15 cellular contexts compared by ENCODE assay signal in genomic region chr2:176098366-176099158, GRCh38. TPM values are rescaled to one million over a fixed set of nuclear protein-coding genes. Genes with fewer than 3 reads are reported as not detected.
DNase-seq lines count a peak whose midpoint lies in the region; ATAC-seq, FAIRE-seq and TF ChIP-seq lines count a peak whose summit lies in the region.
"Had no signal": no experiment of that assay in that cellular context is flagged by ENCODE, and none has a peak within 500 bp of the region (broad histone marks: within the 10 kb centered on the region; RNA-seq: fewer than 3 reads in every experiment).

No MANE protein-coding gene starts in this region.

- peak overlapping the region; percentile 88; the same call in 1 of the 2 replicates for H2AK5ac ChIP-seq in H1 (ENCODE audit: low read depth, low read length)

- H2BK12ac ChIP-seq in H1 (ENCODE audit: low read depth, low read length), result 0 out of 2 replicates have a peak overlapping the region, but pooled peaks have one; percentile 60

- H3K4ac ChIP-seq in H1 (replicated peaks; ENCODE audit: insufficient read length, low read depth, low read length), result no peak overlapping the region

- TF ChIP-seq CTCF in H1 (IDR thresholded peaks at IDR 0.05; ENCODE audit: control extremely low read depth in 1 of 3, insufficient read depth in 1 of 3, low read depth in 1 of 3, low read length in 3 of 3), result no peak
- TF ChIP-seq CTCF in sigmoid colon (IDR thresholded peaks at IDR 0.05), result no peak
- TF ChIP-seq CTCF in gastrocnemius medialis (IDR thresholded peaks at IDR 0.05 in 4 of 5, conservative IDR thresholded peaks at IDR 0.05 in 1 of 5), result no peak

- H3K4me2 ChIP-seq in H1 (ENCODE audit: insufficient read depth in 1 of 2, low read depth in 2 of 2, low read length in 2 of 2), result peak overlapping the region; percentile 14 to 77

- H3K23ac ChIP-seq in H1 (ENCODE audit: insufficient read length), result no peak overlapping the region

- peaks cover 12 to 39% of the 10 kb centered on the region in 2 experiments for H4K20me1 ChIP-seq in H1 (replicated peaks in 1 of 2; ENCODE audit: control insufficient read depth in 1 of 2, insufficient read depth in 2 of 2, low read length in 2 of 2)

- H3K23me2 ChIP-seq in H1 (ENCODE audit: low read depth, low read length), result peaks cover 6% of the 10 kb centered on the region

- peak overlapping the region; percentile 81; the same call in 1 of the 2 replicates for H2BK15ac ChIP-seq in H1 (ENCODE audit: low read length)

- no peaks in the 10 kb centered on the region for H3K9me3 ChIP-seq in H1 (ENCODE audit: insufficient read depth in 2 of 2, low read depth in 1 of 2, low read length in 1 of 2)
- no peaks in the 10 kb centered on the region for H3K9me3 ChIP-seq in sigmoid colon
- H3K9me3 ChIP-seq in gastrocnemius medialis, result no peaks in the 10 kb centered on the region
- H3K9me3 ChIP-seq: thyroid gland had no signal

- H3K27ac ChIP-seq in H1 (ENCODE audit: low read depth, low read length), result no peak overlapping the region
- peak overlapping the region in 3 of 4 donors; percentile 92 to 96 (median 94) for H3K27ac ChIP-seq in sigmoid colon
- H3K27ac ChIP-seq in gastrocnemius medialis, result no peak overlapping the region
- H3K27ac ChIP-seq: cardiac muscle cell, thyroid gland had no signal

- peaks cover 4% of the 10 kb centered on the region for H3K9me3 Mint-ChIP-seq in activated T-helper 17 cell treated with anti-CD3 and anti-CD28 coated beads, Interleukin-2, amount 50 U/mL, for 72 hours

- no peak for ATAC-seq in activated T-helper 17 cell treated with anti-CD3 and anti-CD28 coated beads, Interleukin-2, amount 50 U/mL, for 72 hours (replicated peaks)
- ATAC-seq in gastrocnemius medialis (no peak), GM18907 (IDR thresholded peaks at IDR 0.05; ENCODE audit: unreplicated experiment) (no peak)

- intact Hi-C loops in sigmoid colon (cut with DNase I) (loop anchor here (5.0 kb wide), 2 partner anchors 846 to 931 kb away; partner anchors contain the start of gene ATF2), gastrocnemius medialis (cut with DNase I; ENCODE audit: low total_unique reads) (loop anchor here (5.0 kb wide), 2 partner anchors 731 to 846 kb away; no protein-coding TSS in a partner anchor)

- FAIRE-seq in H1 (lab: Jason Lieb, UNC), result no peak

- H3K36me3 ChIP-seq in H1 (ENCODE audit: control insufficient read depth in 2 of 4, insufficient read depth in 4 of 4, low read length in 3 of 4) (no peaks in the 10 kb centered on the region; a peak in 1 of 8 replicates), sigmoid colon (no peaks in the 10 kb centered on the region), gastrocnemius medialis (no peaks in the 10 kb centered on the region)
- H3K36me3 ChIP-seq: cardiac muscle cell, thyroid gland had no signal

- H2AFZ ChIP-seq in H1 (ENCODE audit: low read length), result no peak overlapping the region

- no peak for TF ChIP-seq RAD21 in H1 (IDR thresholded peaks at IDR 0.05 in 1 of 2, conservative IDR thresholded peaks at IDR 0.05 in 1 of 2; ENCODE audit: low read depth in 2 of 2, low read length in 2 of 2)

- H3K27ac Mint-ChIP-seq in activated T-helper 17 cell treated with anti-CD3 and anti-CD28 coated beads, Interleukin-2, amount 50 U/mL, for 72 hours, result no peak overlapping the region

- no peak overlapping the region for H3K14ac ChIP-seq in H1 (ENCODE audit: insufficient read length)

- peaks cover 8% of the 10 kb centered on the region for H3K36me3 Mint-ChIP-seq in activated T-helper 17 cell treated with anti-CD3 and anti-CD28 coated beads, Interleukin-2, amount 50 U/mL, for 72 hours (ENCODE audit: low read depth)

- H3K4me3 ChIP-seq in H1 (ENCODE audit: extremely low read depth in 1 of 4, insufficient read depth in 2 of 4, low read depth in 3 of 4, low read length in 4 of 4) (peak overlapping the region; percentile 14 to 54 (median 24); a peak in 5 of 8 replicates), sigmoid colon (peak overlapping the region; percentile 45 to 70 (median 68)), gastrocnemius medialis (no peak overlapping the region)
- H3K4me3 ChIP-seq: cardiac muscle cell, thyroid gland had no signal

- peaks cover 75% of the 10 kb centered on the region for H3K27me3 Mint-ChIP-seq in activated T-helper 17 cell treated with anti-CD3 and anti-CD28 coated beads, Interleukin-2, amount 50 U/mL, for 72 hours

- no peak overlapping the region for H3K9ac ChIP-seq in H1 (replicated peaks in 1 of 4; ENCODE audit: extremely low read depth in 1 of 4, low read depth in 3 of 4, low read length in 3 of 4)

- H4K8ac ChIP-seq in H1 (ENCODE audit: extremely low read depth, insufficient read depth, low read length), result no peak overlapping the region

- H3K18ac ChIP-seq in H1 (ENCODE audit: extremely low read depth, low read length), result peak overlapping the region; percentile 73

- peaks cover 79 to 99% (median 94%) of the 10 kb centered on the region in 4 experiments for H3K27me3 ChIP-seq in H1 (replicated peaks in 1 of 4; ENCODE audit: control insufficient read depth in 3 of 4, extremely low read depth in 1 of 4, insufficient read depth in 3 of 4, low read length in 3 of 4)
- peaks cover 0 to 95% (median 27%) of the 10 kb centered on the region in 3 donors for H3K27me3 ChIP-seq in sigmoid colon
- peaks cover 99 to 100% (median 100%) of the 10 kb centered on the region in 3 donors for H3K27me3 ChIP-seq in gastrocnemius medialis

- CTCF ChIA-PET in H1 (lab: Charles Lee; ENCODE audit: partially characterized antibody), result interaction anchor here (0.6 to 6.5 kb wide), 30 partner anchors 7 to 1543 kb away, joined by 3 to 130 read pairs (median 4); partner anchors contain the start of genes EVX2 and HOXD4

- no peak overlapping the region for H2BK5ac ChIP-seq in H1 (ENCODE audit: low read depth, low read length)

- H3K4me3 Mint-ChIP-seq in activated T-helper 17 cell treated with anti-CD3 and anti-CD28 coated beads, Interleukin-2, amount 50 U/mL, for 72 hours, result no peak overlapping the region

- H3K79me2 ChIP-seq in H1 (ENCODE audit: control insufficient read depth in 1 of 2, insufficient read depth in 2 of 2, low read length in 2 of 2), result no peaks in the 10 kb centered on the region

- H3K56ac ChIP-seq in H1 (replicated peaks; ENCODE audit: insufficient read length, low read depth, low read length), result no peak overlapping the region

- H2BK20ac ChIP-seq in H1 (ENCODE audit: low read length), result no peak overlapping the region

- H4K5ac ChIP-seq in H1 (ENCODE audit: insufficient read length, low read depth, low read length), result no peak overlapping the region

- TF ChIP-seq EP300 in H1 (IDR thresholded peaks at IDR 0.05; ENCODE audit: borderline replicate concordance in 1 of 2, low read depth in 2 of 2, low read length in 2 of 2) (no peak), sigmoid colon (IDR thresholded peaks at IDR 0.05) (no peak)

- DNase-seq in activated CD8-positive, alpha-beta memory T cell treated with anti-CD3 and anti-CD28 coated beads, Interleukin-2, amount 50 U/mL, for 48 hours, result peak; percentile 53
- no peak for DNase-seq in activated CD8-positive, alpha-beta memory T cell treated with anti-CD3 and anti-CD28 coated beads for 24 hours
- DNase-seq in NCI-H526 (lab: John Stamatoyannopoulos, UW) (peak; percentile 24 to 67), H1 (ENCODE audit: low read depth in 1 of 2, low spot score in 2 of 2) (peak in 1 of 2 experiments; percentile 73), sigmoid colon (no peak), gastrocnemius medialis (no peak)
- DNase-seq: activated gamma-delta T cell, erythroblast, NCI-H226, right cardiac atrium, SIG-M5, thyroid gland had no signal

- H3K4me1 Mint-ChIP-seq in activated T-helper 17 cell treated with anti-CD3 and anti-CD28 coated beads, Interleukin-2, amount 50 U/mL, for 72 hours, result peaks cover 8% of the 10 kb centered on the region

- no peak overlapping the region for H4K91ac ChIP-seq in H1 (replicated peaks; ENCODE audit: insufficient read length, low read length)

- in situ Hi-C loops in gastrocnemius medialis (cut with MboI; ENCODE audit: low sequenced_read_pairs in 4 of 4), result loop anchor here in 3 of 4 donors (5.0 to 25.0 kb wide), 4 partner anchors 411 to 736 kb away; no protein-coding TSS in a partner anchor

- TF ChIP-seq POLR2A in H1 (IDR thresholded peaks at IDR 0.05; ENCODE audit: control extremely low read depth in 1 of 2, low read depth in 2 of 2, low read length in 2 of 2) (no peak), sigmoid colon (IDR thresholded peaks at IDR 0.05) (no peak), gastrocnemius medialis (IDR thresholded peaks at IDR 0.05) (no peak)

- H3K4me1 ChIP-seq in H1 (replicated peaks in 1 of 4; ENCODE audit: control insufficient read depth in 3 of 4, insufficient read depth in 4 of 4, low read length in 3 of 4) (peaks cover 0 to 25% (median 12%) of the 10 kb centered on the region in 4 experiments; a peak in 6 of 7 replicates), sigmoid colon (peaks cover 0 to 40% (median 34%) of the 10 kb centered on the region in 4 donors), gastrocnemius medialis (peaks cover 16% of the 10 kb centered on the region in 2 donors)

- POLR2A ChIA-PET in H1 (lab: Charles Lee; ENCODE audit: partially characterized antibody), result interaction anchor here (0.7 to 3.4 kb wide), 3 partner anchors 16 to 80 kb away, joined by 3 to 8 read pairs (median 4); no protein-coding TSS in a partner anchor

- no peaks in the 10 kb centered on the region for H3K79me1 ChIP-seq in H1 (ENCODE audit: low read depth, low read length)

- no peak overlapping the region for H2BK120ac ChIP-seq in H1 (replicated peaks; ENCODE audit: low read depth, low read length)

- WGBS in H1 (ENCODE audit: extremely low coverage in 1 of 2, insufficient coverage in 1 of 2, insufficient read length in 1 of 2, insufficient replicate concordance in 2 of 2, low coverage in 1 of 2, low lambda C conversion rate in 2 of 2, missing lambda C conversion rate in 1 of 2), 2 experiments, result 5% methylated on average over 31 of the region's 35 CpGs; no CpG with 5 or more reads in 1 of the 2 experiments
- WGBS in sigmoid colon, 2 donors, result 13 to 15% methylated on average over 35 of the region's 35 CpGs

RNA-seq across cellular contexts. Expression of gene HOXD12, which starts 1.0 kb away (rescaled TPM):
- total RNA-seq in H1 (2021; fragmentation: NEBNext Ultra II Directional; extraction: Animal tissue kit (Norgen Biotek cat#: 25700)), result not detected in 2 replicates
- not detected in 2 replicates for polyA plus RNA-seq in H1 (2011; rRNA removed)
- polyA plus RNA-seq in H1 (2011; cell fraction: cytosol; rRNA removed), result not detected
- not detected for polyA plus RNA-seq in H1 (2011; cell fraction: nucleus; rRNA removed)
- polyA plus RNA-seq in H1 (2012, experiment 1 of 2), result not detected in 4 replicates
- polyA plus RNA-seq in H1 (2012, experiment 2 of 2), result not detected
- not detected for polyA plus RNA-seq in H1 (2013, experiment 1 of 2)
- polyA plus RNA-seq in H1 (2013, experiment 2 of 2), result not detected
- not detected in 2 replicates for polyA minus RNA-seq in H1 (2011; rRNA and poly(A)+ RNA removed)
- not detected for polyA minus RNA-seq in H1 (2011; cell fraction: cytosol; rRNA and poly(A)+ RNA removed)
- not detected for polyA minus RNA-seq in H1 (2011; cell fraction: nucleus; rRNA and poly(A)+ RNA removed)
- total RNA-seq in sigmoid colon, result 1 to 10 TPM in 3 of 4 donors, not detected in 1; 1.3 to 1.8 (median 1.7) TPM
- under 1 TPM in 1 of 3 donors, not detected in 2; 0.15 TPM for polyA plus RNA-seq in sigmoid colon
- total RNA-seq in activated T-helper 17 cell treated with anti-CD3 and anti-CD28 coated beads, Interleukin-2, amount 50 U/mL, for 72 hours, result not detected
- not detected for total RNA-seq in gastrocnemius medialis
- total RNA-seq: cardiac muscle cell, right cardiac atrium, thyroid gland had no signal
- polyA plus RNA-seq: cardiac muscle cell, right cardiac atrium had no signal

RNA-seq across cellular contexts. Expression of gene HOXD13, which starts 6.0 kb away (rescaled TPM):
- total RNA-seq in H1 (2021; fragmentation: NEBNext Ultra II Directional; extraction: Animal tissue kit (Norgen Biotek cat#: 25700)), result not detected in 2 replicates
- not detected in 2 replicates for polyA plus RNA-seq in H1 (2011; rRNA removed)
- polyA plus RNA-seq in H1 (2011; cell fraction: cytosol; rRNA removed), result not detected
- not detected for polyA plus RNA-seq in H1 (2011; cell fraction: nucleus; rRNA removed)
- polyA plus RNA-seq in H1 (2012, experiment 1 of 2), result not detected in 4 replicates
- not detected for polyA plus RNA-seq in H1 (2012, experiment 2 of 2)
- polyA plus RNA-seq in H1 (2013, experiment 1 of 2), result 0.04 TPM
- not detected for polyA plus RNA-seq in H1 (2013, experiment 2 of 2)
- polyA minus RNA-seq in H1 (2011; rRNA and poly(A)+ RNA removed), result not detected in 2 replicates
- polyA minus RNA-seq in H1 (2011; cell fraction: cytosol; rRNA and poly(A)+ RNA removed), result not detected
- not detected for polyA minus RNA-seq in H1 (2011; cell fraction: nucleus; rRNA and poly(A)+ RNA removed)
- 10 to 100 TPM; 18.7 to 48.9 (median 34.1) TPM for total RNA-seq in sigmoid colon
- polyA plus RNA-seq in sigmoid colon, result 1 to 10 TPM in 2 of 3 donors, not detected in 1; 2.3 to 2.4 TPM
- not detected for total RNA-seq in activated T-helper 17 cell treated with anti-CD3 and anti-CD28 coated beads, Interleukin-2, amount 50 U/mL, for 72 hours
- not detected for total RNA-seq in gastrocnemius medialis
- total RNA-seq: cardiac muscle cell, right cardiac atrium, thyroid gland had no signal
- polyA plus RNA-seq: cardiac muscle cell, right cardiac atrium had no signal

RNA-seq across cellular contexts. Expression of gene HOXD11, which starts 8.5 kb away (rescaled TPM):
- total RNA-seq in H1 (2021; fragmentation: NEBNext Ultra II Directional; extraction: Animal tissue kit (Norgen Biotek cat#: 25700)), result not detected in 2 replicates
- not detected in 2 replicates for polyA plus RNA-seq in H1 (2011; rRNA removed)
- polyA plus RNA-seq in H1 (2011; cell fraction: cytosol; rRNA removed), result not detected
- not detected for polyA plus RNA-seq in H1 (2011; cell fraction: nucleus; rRNA removed)
- polyA plus RNA-seq in H1 (2012, experiment 1 of 2), result not detected in 4 replicates
- polyA plus RNA-seq in H1 (2012, experiment 2 of 2), result not detected
- not detected for polyA plus RNA-seq in H1 (2013, experiment 1 of 2)
- polyA plus RNA-seq in H1 (2013, experiment 2 of 2), result not detected
- polyA minus RNA-seq in H1 (2011; rRNA and poly(A)+ RNA removed), result not detected in 2 replicates
- polyA minus RNA-seq in H1 (2011; cell fraction: cytosol; rRNA and poly(A)+ RNA removed), result not detected
- polyA minus RNA-seq in H1 (2011; cell fraction: nucleus; rRNA and poly(A)+ RNA removed), result not detected
- 10 to 100 TPM; 18.3 to 39.3 (median 24.9) TPM for total RNA-seq in sigmoid colon
- 1 to 10 TPM in 2 of 3 donors, under 1 TPM in 1; 0.69 to 3.6 (median 2.1) TPM for polyA plus RNA-seq in sigmoid colon
- total RNA-seq in activated T-helper 17 cell treated with anti-CD3 and anti-CD28 coated beads, Interleukin-2, amount 50 U/mL, for 72 hours, result not detected
- total RNA-seq in gastrocnemius medialis, result under 1 TPM in 1 of 4 donors, not detected in 3; 0.24 TPM
- total RNA-seq: cardiac muscle cell, right cardiac atrium, thyroid gland had no signal
- polyA plus RNA-seq: cardiac muscle cell, right cardiac atrium had no signal

RNA-seq across cellular contexts. Expression of gene EVX2, which starts 14.8 kb away (rescaled TPM):
- total RNA-seq in H1 (2021; fragmentation: NEBNext Ultra II Directional; extraction: Animal tissue kit (Norgen Biotek cat#: 25700)), result not detected in 2 replicates
- not detected in 2 replicates for polyA plus RNA-seq in H1 (2011; rRNA removed)
- not detected for polyA plus RNA-seq in H1 (2011; cell fraction: cytosol; rRNA removed)
- polyA plus RNA-seq in H1 (2011; cell fraction: nucleus; rRNA removed), result 0.03 TPM
- polyA plus RNA-seq in H1 (2012, experiment 1 of 2), result not detected in 4 replicates
- 0.03 TPM for polyA plus RNA-seq in H1 (2012, experiment 2 of 2)
- not detected for polyA plus RNA-seq in H1 (2013, experiment 1 of 2)
- polyA plus RNA-seq in H1 (2013, experiment 2 of 2), result not detected
- polyA minus RNA-seq in H1 (2011; rRNA and poly(A)+ RNA removed), result not detected in 2 replicates
- not detected for polyA minus RNA-seq in H1 (2011; cell fraction: cytosol; rRNA and poly(A)+ RNA removed)
- not detected for polyA minus RNA-seq in H1 (2011; cell fraction: nucleus; rRNA and poly(A)+ RNA removed)
- 1 to 10 TPM; 1.2 to 4.6 (median 2.1) TPM for total RNA-seq in sigmoid colon
- under 1 TPM in 1 of 3 donors, not detected in 2; 0.07 TPM for polyA plus RNA-seq in sigmoid colon
- not detected for total RNA-seq in activated T-helper 17 cell treated with anti-CD3 and anti-CD28 coated beads, Interleukin-2, amount 50 U/mL, for 72 hours
- not detected for total RNA-seq in gastrocnemius medialis
- total RNA-seq: right cardiac atrium, thyroid gland had no signal
- polyA plus RNA-seq: right cardiac atrium had no signal

RNA-seq across cellular contexts. Expression of gene HOXD10, which starts 18.0 kb away (rescaled TPM):
- not detected in 2 replicates for total RNA-seq in H1 (2021; fragmentation: NEBNext Ultra II Directional; extraction: Animal tissue kit (Norgen Biotek cat#: 25700))
- polyA plus RNA-seq in H1 (2011; rRNA removed) (not detected in 2 replicates), sigmoid colon (1 to 10 TPM in 2 of 3 donors, under 1 TPM in 1; 0.23 to 2.4 (median 1.5) TPM)
- polyA plus RNA-seq in H1 (2011; cell fraction: cytosol; rRNA removed), result not detected
- polyA plus RNA-seq in H1 (2011; cell fraction: nucleus; rRNA removed), result not detected
- polyA plus RNA-seq in H1 (2012, experiment 1 of 2), result not detected in 4 replicates
- not detected for polyA plus RNA-seq in H1 (2012, experiment 2 of 2)
- polyA plus RNA-seq in H1 (2013, experiment 1 of 2), result not detected
- polyA plus RNA-seq in H1 (2013, experiment 2 of 2), result not detected
- polyA minus RNA-seq in H1 (2011; rRNA and poly(A)+ RNA removed), result not detected in 2 replicates
- polyA minus RNA-seq in H1 (2011; cell fraction: cytosol; rRNA and poly(A)+ RNA removed), result not detected
- not detected for polyA minus RNA-seq in H1 (2011; cell fraction: nucleus; rRNA and poly(A)+ RNA removed)
- total RNA-seq in sigmoid colon (10 to 100 TPM; 10.7 to 46.0 (median 17.9) TPM), gastrocnemius medialis (under 1 TPM in 1 of 4 donors, not detected in 3; 0.15 TPM)
- not detected for total RNA-seq in activated T-helper 17 cell treated with anti-CD3 and anti-CD28 coated beads, Interleukin-2, amount 50 U/mL, for 72 hours
- total RNA-seq: cardiac muscle cell, right cardiac atrium had no signal
- polyA plus RNA-seq: cardiac muscle cell, right cardiac atrium had no signal

Comparison
In these comparisons a context has a peak if more than half of its experiments do, and no peak if none do; other contexts are left out.
1. DNase-seq: peak in activated CD8-positive, alpha-beta memory T cell treated with anti-CD3 and anti-CD28 coated beads, Interleukin-2, amount 50 U/mL, for 48 hours (single experiment) and NCI-H526 (2 of 2); none in activated CD8-positive, alpha-beta memory T cell treated with anti-CD3 and anti-CD28 coated beads for 24 hours (single experiment), sigmoid colon (single experiment) and gastrocnemius medialis (0 of 2).
2. H3K27ac ChIP-seq: peak in sigmoid colon (3 of 4); none in H1 (single experiment) and gastrocnemius medialis (0 of 4).
3. H3K4me3 ChIP-seq: peak in H1 (4 of 4) and sigmoid colon (4 of 4); none in gastrocnemius medialis (0 of 4).
4. RNA of gene HOXD13, which starts 6.0 kb away (total RNA-seq): 18.7 to 48.9 TPM in sigmoid colon; not detected in H1, not detected in activated T-helper 17 cell treated with anti-CD3 and anti-CD28 coated beads, Interleukin-2, amount 50 U/mL, for 72 hours and not detected in gastrocnemius medialis; every median in the first group is over 10 times any median in the second.
5. RNA of gene HOXD11, which starts 8.5 kb away (total RNA-seq): 18.3 to 39.3 TPM in sigmoid colon; not detected in H1, not detected in activated T-helper 17 cell treated with anti-CD3 and anti-CD28 coated beads, Interleukin-2, amount 50 U/mL, for 72 hours and 0.24 TPM in gastrocnemius medialis; every median in the first group is over 10 times any median in the second.